ENCODE assay signal across 8 cellular contexts in genomic region chr2:98508690-98509054, GRCh38.
DNase-seq lines count a peak whose midpoint lies in the region; ATAC-seq, FAIRE-seq and TF ChIP-seq lines count a peak whose summit lies in the region.

No MANE protein-coding gene starts in this region.

- peak; percentile 79 to 83 for ATAC-seq in lower lobe of right lung
- no peak for ATAC-seq in stimulated activated memory B cell treated with anti-CD40 and anti-IgM and Interleukin-4, amounts not matched to agents 10 μg/mL and 1 μg/mL and 100 μg/mL, for 72 hours

- H3K27ac Mint-ChIP-seq in activated naive CD4-positive, alpha-beta T cell treated with anti-CD3 and anti-CD28 coated beads, Interleukin-2, amount 50 U/mL, for 24 hours: peak overlapping the region; percentile 94
- H3K27ac Mint-ChIP-seq in stimulated activated memory B cell treated with anti-CD40 and anti-IgM and Interleukin-4, amounts not matched to agents 10 μg/mL and 1 μg/mL and 100 μg/mL, for 72 hours: peak overlapping the region; percentile 40

- peaks cover 96% of the 10 kb centered on the region for H3K4me1 Mint-ChIP-seq in activated naive CD4-positive, alpha-beta T cell treated with anti-CD3 and anti-CD28 coated beads, Interleukin-2, amount 50 U/mL, for 24 hours
- peaks cover 35% of the 10 kb centered on the region for H3K4me1 Mint-ChIP-seq in stimulated activated memory B cell treated with anti-CD40 and anti-IgM and Interleukin-4, amounts not matched to agents 10 μg/mL and 1 μg/mL and 100 μg/mL, for 72 hours

- intact Hi-C loops in lower lobe of right lung (cut with DNase I): no loop called here

- no peaks in the 10 kb centered on the region for H3K9me3 Mint-ChIP-seq in activated naive CD4-positive, alpha-beta T cell treated with anti-CD3 and anti-CD28 coated beads, Interleukin-2, amount 50 U/mL, for 24 hours
- no peaks in the 10 kb centered on the region for H3K9me3 Mint-ChIP-seq in stimulated activated memory B cell treated with anti-CD40 and anti-IgM and Interleukin-4, amounts not matched to agents 10 μg/mL and 1 μg/mL and 100 μg/mL, for 72 hours

- peaks cover 4% of the 10 kb centered on the region for H3K36me3 Mint-ChIP-seq in activated naive CD4-positive, alpha-beta T cell treated with anti-CD3 and anti-CD28 coated beads, Interleukin-2, amount 50 U/mL, for 24 hours
- no peaks in the 10 kb centered on the region for H3K36me3 Mint-ChIP-seq in stimulated activated memory B cell treated with anti-CD40 and anti-IgM and Interleukin-4, amounts not matched to agents 10 μg/mL and 1 μg/mL and 100 μg/mL, for 72 hours

- H3K27me3 Mint-ChIP-seq in activated naive CD4-positive, alpha-beta T cell treated with anti-CD3 and anti-CD28 coated beads, Interleukin-2, amount 50 U/mL, for 24 hours: no peaks in the 10 kb centered on the region
- no peaks in the 10 kb centered on the region for H3K27me3 Mint-ChIP-seq in stimulated activated memory B cell treated with anti-CD40 and anti-IgM and Interleukin-4, amounts not matched to agents 10 μg/mL and 1 μg/mL and 100 μg/mL, for 72 hours

- peak overlapping the region; percentile 76 for H3K27ac ChIP-seq in lower lobe of right lung

- no peak for FAIRE-seq in GM12891 (lab: Jason Lieb, UNC)

- no peak overlapping the region for H3K4me3 ChIP-seq in lower lobe of right lung

- H3K4me1 ChIP-seq in lower lobe of right lung: peaks cover 59% of the 10 kb centered on the region

- TF ChIP-seq POLR2A in GM12891 (IDR thresholded peaks at IDR 0.05; ENCODE audit: low read depth, low read length): no peak

- H3K27me3 ChIP-seq in lower lobe of right lung (ENCODE audit: low read depth): no peaks in the 10 kb centered on the region

- TF ChIP-seq CTCF in lower lobe of right lung (IDR thresholded peaks at IDR 0.05): no peak

- peak; percentile 74 for DNase-seq in SIG-M5 (lab: John Stamatoyannopoulos, UW)
- peak; percentile 74 for DNase-seq in lower lobe of right lung
- DNase-seq in COLO829 (ENCODE audit: low spot score): no peak
- DNase-seq in DMS114 treated with DMSO at 0.1 percent for 48 hours (lab: John Stamatoyannopoulos, UW; ENCODE audit: unreplicated experiment): no peak
- no peak for DNase-seq in GM12891 (ENCODE audit: insufficient read length, low spot score)
- DNase-seq in AG08396 (ENCODE audit: low spot score): no peak

- H3K9me3 ChIP-seq in lower lobe of right lung: no peaks in the 10 kb centered on the region

- H3K4me3 Mint-ChIP-seq in activated naive CD4-positive, alpha-beta T cell treated with anti-CD3 and anti-CD28 coated beads, Interleukin-2, amount 50 U/mL, for 24 hours: peak overlapping the region; percentile 45
- no peak overlapping the region for H3K4me3 Mint-ChIP-seq in stimulated activated memory B cell treated with anti-CD40 and anti-IgM and Interleukin-4, amounts not matched to agents 10 μg/mL and 1 μg/mL and 100 μg/mL, for 72 hours

- no peaks in the 10 kb centered on the region for H3K36me3 ChIP-seq in lower lobe of right lung

TF ChIP-seq in GM12891, 5 proteins besides CTCF, POLR2A, EP300 and RAD21:
- TF ChIP-seq POU2F2 (IDR thresholded peaks at IDR 0.05; ENCODE audit: low read depth, low read length): no peak
- no peak for TF ChIP-seq SPI1 (IDR thresholded peaks at IDR 0.05; ENCODE audit: low read depth, low read length)
- no peak for TF ChIP-seq POLR2AphosphoS5 (IDR thresholded peaks at IDR 0.05; ENCODE audit: low read depth, low read length)
- TF ChIP-seq TAF1 (IDR thresholded peaks at IDR 0.05; ENCODE audit: low read depth, low read length): no peak
- TF ChIP-seq PAX5 (IDR thresholded peaks at IDR 0.05; ENCODE audit: insufficient read depth, low read length, severe bottlenecking): no peak

Comparison
In these comparisons a context has a peak if more than half of its experiments do, and no peak if none do; other contexts are left out.
1. DNase-seq: peak in SIG-M5 (single experiment) and lower lobe of right lung (single experiment); none in COLO829 (single experiment), DMS114 treated with DMSO at 0.1 percent for 48 hours (single experiment), GM12891 (single experiment) and AG08396 (single experiment).